1 cellular context compared by ENCODE assay signal in genomic region chr7:74356589-74357315, GRCh38.
TF ChIP-seq lines count a peak whose summit lies in the region.

No MANE protein-coding gene starts in this region.

TF ChIP-seq in GM23338, 12 proteins besides CTCF, POLR2A, EP300 and RAD21 (continued from another document):
- no peak for TF ChIP-seq ZNF462 (CRISPR knock-in tag; IDR thresholded peaks at IDR 0.05)
- TF ChIP-seq REST (IDR thresholded peaks at IDR 0.05; ENCODE audit: unreplicated experiment) = no peak
